Comparison of ENCODE assay signal across 29 cellular contexts in the genomic region with DNA sequence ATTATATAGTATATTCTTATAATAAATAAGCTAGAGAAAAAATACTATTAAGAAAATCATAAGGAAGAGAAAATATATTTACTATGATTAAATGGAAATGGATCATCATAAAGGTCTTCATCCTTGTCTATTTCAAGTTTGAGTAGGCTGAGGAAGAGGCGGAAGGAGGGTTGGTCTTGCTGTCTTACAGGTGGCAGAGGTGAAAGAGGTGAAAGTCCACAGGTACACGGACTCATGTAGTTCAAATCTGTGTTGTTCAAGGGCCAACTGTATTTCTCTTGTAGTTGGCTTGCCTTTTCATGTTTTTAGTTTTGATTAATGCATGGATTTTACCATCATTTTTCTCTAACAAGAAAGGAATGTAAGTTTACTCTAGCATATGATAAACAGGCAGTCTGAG.
"Had no signal": no experiment of that assay in that cellular context is flagged by ENCODE, and none has a peak within 500 bp of the region (broad histone marks: within the 10 kb centered on the region; RNA-seq: fewer than 3 reads in every experiment).

No MANE protein-coding gene starts in this region.

- H3K4me1 Mint-ChIP-seq: activated CD4-positive, alpha-beta T cell treated with anti-CD3 and anti-CD28 coated beads, Interleukin-2, amount 10 ng/mL, durations not matched to agents 24 days and 14 days had no signal

- H3K9me3 Mint-ChIP-seq: activated CD4-positive, alpha-beta T cell treated with anti-CD3 and anti-CD28 coated beads, Interleukin-2, amount 10 ng/mL, durations not matched to agents 24 days and 14 days; activated CD8-positive, alpha-beta T cell treated with anti-CD3 and anti-CD28 coated beads for 36 hours; activated naive CD4-positive, alpha-beta T cell treated with anti-CD3 and anti-CD28 coated beads for 36 hours; activated naive CD4-positive, alpha-beta T cell treated with anti-CD3 and anti-CD28 coated beads, Interleukin-2, amount 50 U/mL, for 72 hours; activated T-cell treated with anti-CD3 and anti-CD28 coated beads, Interleukin-2, amount 50 U/mL, for 72 hours; activated T-helper 2 cell treated with anti-CD3 and anti-CD28 coated beads, Interferon-gamma antibody, Interleukin-2, Interleukin-4, amounts not matched to agents 10 μg/mL and 5 μg/mL and 100 μg/mL, durations not matched to agents 14 hours and 24 hours and 36 hours; T-helper 2 cell treated with Interferon-gamma antibody and Interleukin-4, amounts not matched to agents 5 μg/mL and 100 μg/mL, for 36 hours had no signal

- H3K36me3 ChIP-seq: breast epithelium, MG63 had no signal

- H3K4me1 ChIP-seq: adrenal gland, body of pancreas, breast epithelium, SJSA1 had no signal

- DNase-seq: activated CD4-positive, alpha-beta T cell treated with anti-CD3 and anti-CD28 coated beads, Interleukin-2, amount 10 ng/mL, durations not matched to agents 24 days and 14 days; activated CD4-positive, alpha-beta T cell treated with anti-CD3 and anti-CD28 coated beads, Interleukin-2, amount 50 U/mL, for 4 hours; activated CD8-positive, alpha-beta T cell treated with anti-CD3 and anti-CD28 coated beads for 36 hours; activated gamma-delta T cell; activated naive CD4-positive, alpha-beta T cell treated with anti-CD3 and anti-CD28 coated beads for 36 hours; activated T-cell treated with anti-CD3 and anti-CD28 coated beads, Interleukin-2, amount 50 U/mL, for 1 hour; activated T-cell treated with anti-CD3 and anti-CD28 coated beads, Interleukin-2, amount 50 U/mL, for 72 hours; adrenal gland; body of pancreas; Kasumi-1; KG1; MG63; NCI-H1048; NCI-H1436 treated with DMSO at 0.1 percent for 48 hours; NCI-H1694 treated with DMSO at 0.1 percent for 48 hours; NCI-H2029; NCI-H345; NCI-H524 treated with DMSO at 0.1 percent for 48 hours; SHP77 treated with DMSO at 0.1 percent for 48 hours; SK-N-SH had no signal

- H3K4me3 ChIP-seq: adrenal gland, body of pancreas, breast epithelium, MG63, SJSA1 had no signal

- H3K9me3 ChIP-seq: adrenal gland, body of pancreas, breast epithelium, MG63, SJSA1, SK-N-SH had no signal

- H3K27me3 ChIP-seq: adrenal gland, body of pancreas, breast epithelium, MG63, SJSA1 had no signal

- ATAC-seq: activated CD8-positive, alpha-beta T cell treated with anti-CD3 and anti-CD28 coated beads for 36 hours; activated naive CD4-positive, alpha-beta T cell treated with anti-CD3 and anti-CD28 coated beads, Interleukin-2, amount 50 U/mL, for 72 hours; activated T-cell treated with anti-CD3 and anti-CD28 coated beads, Interleukin-2, amount 50 U/mL, for 72 hours; body of pancreas; Panc1 had no signal

- H3K27ac ChIP-seq: adrenal gland, body of pancreas, breast epithelium, SJSA1 had no signal

- H3K4me3 Mint-ChIP-seq: activated CD4-positive, alpha-beta T cell treated with anti-CD3 and anti-CD28 coated beads, Interleukin-2, amount 10 ng/mL, durations not matched to agents 24 days and 14 days; activated CD8-positive, alpha-beta T cell treated with anti-CD3 and anti-CD28 coated beads for 36 hours; activated naive CD4-positive, alpha-beta T cell treated with anti-CD3 and anti-CD28 coated beads for 36 hours; activated T-cell treated with anti-CD3 and anti-CD28 coated beads, Interleukin-2, amount 50 U/mL, for 72 hours; T-helper 1 cell treated with Interleukin-12 subunit alpha and Interleukin-12 subunit beta and Interleukin-4 antibody, amounts not matched to agents 30 μg/mL and 1 μg/mL, for 36 hours; T-helper 2 cell treated with Interferon-gamma antibody and Interleukin-4, amounts not matched to agents 5 μg/mL and 100 μg/mL, for 36 hours had no signal

- H3K27me3 Mint-ChIP-seq: activated CD4-positive, alpha-beta T cell treated with anti-CD3 and anti-CD28 coated beads, Interleukin-2, amount 10 ng/mL, durations not matched to agents 24 days and 14 days; activated CD8-positive, alpha-beta T cell treated with anti-CD3 and anti-CD28 coated beads for 36 hours had no signal

- FAIRE-seq: astrocyte, TTC549 had no signal

- H3K27ac Mint-ChIP-seq: activated CD4-positive, alpha-beta T cell treated with anti-CD3 and anti-CD28 coated beads, Interleukin-2, amount 10 ng/mL, durations not matched to agents 24 days and 14 days; activated CD8-positive, alpha-beta T cell treated with anti-CD3 and anti-CD28 coated beads for 36 hours; activated naive CD4-positive, alpha-beta T cell treated with anti-CD3 and anti-CD28 coated beads for 36 hours; activated naive CD4-positive, alpha-beta T cell treated with anti-CD3 and anti-CD28 coated beads, Interleukin-2, amount 50 U/mL, for 72 hours; activated T-cell treated with anti-CD3 and anti-CD28 coated beads, Interleukin-2, amount 50 U/mL, for 72 hours; activated T-helper 2 cell treated with anti-CD3 and anti-CD28 coated beads, Interferon-gamma antibody, Interleukin-2, Interleukin-4, amounts not matched to agents 10 μg/mL and 5 μg/mL and 100 μg/mL, durations not matched to agents 14 hours and 24 hours and 36 hours; T-helper 1 cell treated with Interleukin-12 subunit alpha and Interleukin-12 subunit beta and Interleukin-4 antibody, amounts not matched to agents 30 μg/mL and 1 μg/mL, for 36 hours; T-helper 2 cell treated with Interferon-gamma antibody and Interleukin-4, amounts not matched to agents 5 μg/mL and 100 μg/mL, for 36 hours had no signal
